19 cellular contexts compared by ENCODE assay signal in genomic region chr1:228337711-228338520, GRCh38.
DNase-seq lines count a peak whose midpoint lies in the region; ATAC-seq, FAIRE-seq and TF ChIP-seq lines count a peak whose summit lies in the region.
"Had no signal": no experiment of that assay in that cellular context is flagged by ENCODE, and none has a peak within 500 bp of the region (broad histone marks: within the 10 kb centered on the region; RNA-seq: fewer than 3 reads in every experiment).

No MANE protein-coding gene starts in this region.

- BruUV-seq in Calu3 (replicated peaks; lab: Mats Ljungman, UMichigan): no TSS peak

- no peaks in the 10 kb centered on the region for H3K27me3 ChIP-seq in WERI-Rb-1 (ENCODE audit: insufficient read depth, low read depth, severe bottlenecking)

- CTCF ChIA-PET in Calu3 (lab: Charles Lee): no interaction called here

- H3K36me3 Mint-ChIP-seq in Calu3 (ENCODE audit: insufficient read depth, unreplicated experiment): peaks cover 3% of the 10 kb centered on the region

- H3K4me3 ChIP-seq in WERI-Rb-1 (ENCODE audit: low read depth, low read length): no peak overlapping the region
- H3K4me3 ChIP-seq in kidney (ENCODE audit: low read length in 2 of 2): no peak overlapping the region
- H3K4me3 ChIP-seq: GM23338 had no signal

- intact Hi-C loops in Calu3 (cut with micrococcal nuclease; ENCODE audit: unreplicated experiment) (no loop called here), kidney (cut with DNase I) (no loop called here), sciatic nerve (cut with DNase I) (no loop called here)

- H3K9me3 Mint-ChIP-seq in Calu3 (ENCODE audit: low read depth, unreplicated experiment): no peaks in the 10 kb centered on the region
- H3K9me3 Mint-ChIP-seq: activated CD4-positive, alpha-beta T cell treated with anti-CD3 and anti-CD28 coated beads, Interleukin-2, amount 10 ng/mL, durations not matched to agents 24 days and 14 days; activated naive CD4-positive, alpha-beta T cell treated with anti-CD3 and anti-CD28 coated beads, Interleukin-2, amount 50 U/mL, for 24 hours; GM23338 had no signal

- no peak for FAIRE-seq in kidney (lab: Jason Lieb, UNC)
- FAIRE-seq: GM18507 had no signal

- H3K4me3 Mint-ChIP-seq in Calu3 (ENCODE audit: low read depth, unreplicated experiment): no peak overlapping the region
- H3K4me3 Mint-ChIP-seq: activated CD4-positive, alpha-beta T cell treated with anti-CD3 and anti-CD28 coated beads, Interleukin-2, amount 10 ng/mL, durations not matched to agents 24 days and 14 days; activated naive CD4-positive, alpha-beta T cell treated with anti-CD3 and anti-CD28 coated beads, Interleukin-2, amount 50 U/mL, for 24 hours; GM23338 had no signal

- no peaks in the 10 kb centered on the region for H3K9me3 ChIP-seq in WERI-Rb-1 (ENCODE audit: severe bottlenecking)
- H3K9me3 ChIP-seq in kidney (ENCODE audit: control insufficient read depth in 1 of 2, low read length in 2 of 2): no peaks in the 10 kb centered on the region

- TF ChIP-seq CTCF in Calu3 (IDR thresholded peaks at IDR 0.05; ENCODE audit: unreplicated experiment): no peak
- TF ChIP-seq CTCF in WERI-Rb-1 (IDR thresholded peaks at IDR 0.05; ENCODE audit: low read depth, low read length): no peak
- no peak for TF ChIP-seq CTCF in kidney (IDR thresholded peaks at IDR 0.05; ENCODE audit: borderline replicate concordance, extremely low read depth, insufficient read depth)

- H3K27me3 Mint-ChIP-seq in Calu3 (ENCODE audit: unreplicated experiment): no peaks in the 10 kb centered on the region
- H3K27me3 Mint-ChIP-seq: activated CD4-positive, alpha-beta T cell treated with anti-CD3 and anti-CD28 coated beads, Interleukin-2, amount 10 ng/mL, durations not matched to agents 24 days and 14 days; activated naive CD4-positive, alpha-beta T cell treated with anti-CD3 and anti-CD28 coated beads, Interleukin-2, amount 50 U/mL, for 24 hours had no signal

- peak; percentile 0 for DNase-seq in Calu3
- peak; percentile 1 for DNase-seq in WERI-Rb-1
- DNase-seq in kidney: peak; percentile 59
- DNase-seq in sciatic nerve (ENCODE audit: low spot score): peak; percentile 49
- DNase-seq in NCI-H524 treated with DMSO at 0.1 percent for 48 hours (lab: John Stamatoyannopoulos, UW): no peak
- DNase-seq in erythroblast (lab: John Stamatoyannopoulos, UW): no peak
- DNase-seq: activated CD4-positive, alpha-beta T cell treated with anti-CD3 and anti-CD28 coated beads, Interleukin-2, amount 10 ng/mL, durations not matched to agents 24 days and 14 days; AML-193; Karpas-422; mesendoderm; NCI-H1048; NCI-H2029; NCI-H446 treated with DMSO at 0.1 percent for 48 hours; NK-92 treated with Interleukin-12 subunit alpha and Interleukin-12 subunit beta, amount 100 ng/mL, for 24 hours; retina had no signal

- no peak for ATAC-seq in sciatic nerve
- ATAC-seq in GM21526 (IDR thresholded peaks at IDR 0.05; ENCODE audit: low FRiP score, unreplicated experiment): no peak
- ATAC-seq: GM23338 had no signal

- no peak for TF ChIP-seq POLR2A in erythroblast (IDR thresholded peaks at IDR 0.05; ENCODE audit: low read length)

- H3K27ac ChIP-seq in WERI-Rb-1 (no peak overlapping the region), kidney (ENCODE audit: low read depth in 2 of 2, low read length in 2 of 2) (no peak overlapping the region)

- no peaks in the 10 kb centered on the region for H3K4me1 Mint-ChIP-seq in Calu3 (ENCODE audit: low read depth, unreplicated experiment)
- H3K4me1 Mint-ChIP-seq: activated naive CD4-positive, alpha-beta T cell treated with anti-CD3 and anti-CD28 coated beads, Interleukin-2, amount 50 U/mL, for 24 hours; GM23338 had no signal

- no peaks in the 10 kb centered on the region for H3K4me1 ChIP-seq in kidney (ENCODE audit: control insufficient read depth in 1 of 2, insufficient read depth in 1 of 2, low read depth in 1 of 2, low read length in 2 of 2)

- H3K36me3 ChIP-seq in WERI-Rb-1: no peaks in the 10 kb centered on the region
- H3K36me3 ChIP-seq in kidney (ENCODE audit: control insufficient read depth in 1 of 2, insufficient read depth in 2 of 2, low read length in 2 of 2): peaks cover 5 to 8% of the 10 kb centered on the region in 2 donors

- no peak overlapping the region for H3K27ac Mint-ChIP-seq in Calu3 (ENCODE audit: unreplicated experiment)
- H3K27ac Mint-ChIP-seq: activated CD4-positive, alpha-beta T cell treated with anti-CD3 and anti-CD28 coated beads, Interleukin-2, amount 10 ng/mL, durations not matched to agents 24 days and 14 days; activated naive CD4-positive, alpha-beta T cell treated with anti-CD3 and anti-CD28 coated beads, Interleukin-2, amount 50 U/mL, for 24 hours; GM23338 had no signal

- no peak overlapping the region for H3K9ac ChIP-seq in kidney (ENCODE audit: low read length in 2 of 2)

Comparison
In these comparisons a context has a peak if more than half of its experiments do, and no peak if none do; other contexts are left out.
1. DNase-seq: peak in Calu3 (single experiment), WERI-Rb-1 (single experiment), kidney (single experiment) and sciatic nerve (single experiment); none in NCI-H524 treated with DMSO at 0.1 percent for 48 hours (single experiment) and erythroblast (0 of 2).